ENCODE assay signal across 8 cellular contexts in genomic region chr15:64209680-64210334, GRCh38. TPM values are rescaled to one million over a fixed set of nuclear protein-coding genes. Genes with fewer than 3 reads are reported as not detected.
A peak's percentile ranks its signal among the peaks of the same experiment; 100 is the strongest.
DNase-seq lines count a peak whose midpoint lies in the region; ATAC-seq, FAIRE-seq and TF ChIP-seq lines count a peak whose summit lies in the region.

No MANE protein-coding gene starts in this region.

- in situ Hi-C loops in Panc1 (cut with HindIII; ENCODE audit: low pct_unique_long_range_greater_than_20kb, low sequenced_read_pairs), result no loop called here

- TF ChIP-seq CTCF in D721Med (IDR thresholded peaks at IDR 0.05; ENCODE audit: insufficient read depth, missing control alignments) (peak; percentile 49), HL-60 (IDR thresholded peaks at IDR 0.05; ENCODE audit: insufficient read depth, low read length) (no peak), Panc1 (IDR thresholded peaks at IDR 0.05) (peak; percentile 62; the same call in 1 of the 2 replicates), fibroblast of lung (conservative IDR thresholded peaks at IDR 0.05 in 1 of 2, IDR thresholded peaks at IDR 0.05 in 1 of 2; ENCODE audit: low read depth in 1 of 2, low read length in 2 of 2) (peak; percentile 35 to 45), lower leg skin (IDR thresholded peaks at IDR 0.05) (no peak), ovary (IDR thresholded peaks at IDR 0.05) (peak in 1 of 3 donors; percentile 42)

- H3K9ac ChIP-seq in fibroblast of lung (ENCODE audit: insufficient read depth, low read length), result no peak overlapping the region

- H3K9me3 ChIP-seq in Panc1 (ENCODE audit: control insufficient read depth, insufficient read depth, low read depth, low read length) (no peaks in the 10 kb centered on the region), fibroblast of lung (ENCODE audit: control insufficient read depth, insufficient read depth, low read depth, low read length) (no peaks in the 10 kb centered on the region), ovary (no peaks in the 10 kb centered on the region)

- POLR2A ChIA-PET in Panc1 (lab: Charles Lee), result interaction anchor here (0.6 to 0.7 kb wide), 2 partner anchors 13 to 15 kb away, joined by 3 to 7 read pairs; no protein-coding TSS in a partner anchor

- WGBS in lower leg skin, 2 donors, result 54 to 57% methylated on average over 3 of the region's 3 CpGs
- WGBS in ovary, 3 donors, result 28 to 33% (median 31%) methylated on average over 3 of the region's 3 CpGs

- FAIRE-seq in D721Med (lab: Jason Lieb, UNC), result peak; percentile 46

- no peak for DNase-seq in D721Med (ENCODE audit: insufficient read length, low spot score)
- DNase-seq in HL-60 (ENCODE audit: low read depth in 1 of 2, low spot score in 1 of 2), result peak; percentile 5 to 7
- peak; percentile 20 for DNase-seq in Panc1 (ENCODE audit: low read depth, low spot score)
- peak; percentile 42 to 74 for DNase-seq in fibroblast of lung (ENCODE audit: low read depth in 2 of 2)
- DNase-seq in superior temporal gyrus (ENCODE audit: extremely low spot score), result peak; percentile 44
- no peak for DNase-seq in lower leg skin (ENCODE audit: low spot score in 2 of 2)
- DNase-seq in posterior cingulate gyrus, result no peak
- no peak for DNase-seq in ovary

- no peak for TF ChIP-seq EP300 in ovary (IDR thresholded peaks at IDR 0.05)

- H3K36me3 ChIP-seq in Panc1 (ENCODE audit: control insufficient read depth, insufficient read depth, low read length), result peaks cover 3% of the 10 kb centered on the region; the same call in 1 of the 2 replicates
- peaks cover 2% of the 10 kb centered on the region for H3K36me3 ChIP-seq in fibroblast of lung (ENCODE audit: control insufficient read depth, insufficient read depth, low read length)
- no peaks in the 10 kb centered on the region for H3K36me3 ChIP-seq in ovary

- no peak overlapping the region for H2AFZ ChIP-seq in fibroblast of lung (ENCODE audit: low read length)

- ATAC-seq in Panc1, result 0 out of 2 replicates have a peak, but pooled peaks have one; percentile 34

- no TSS peak for BruUV-seq in Panc1 (replicated peaks; lab: Mats Ljungman, UMichigan)

- H3K4me2 ChIP-seq in fibroblast of lung (ENCODE audit: extremely low read depth, insufficient read depth, low read length), result no peak overlapping the region

- no peaks in the 10 kb centered on the region for H4K20me1 ChIP-seq in fibroblast of lung (ENCODE audit: control insufficient read depth, extremely low read depth, insufficient read depth, low read length)

- H3K4me3 ChIP-seq in HL-60 (replicated peaks; ENCODE audit: insufficient read depth, low read length) (no peak overlapping the region), Panc1 (ENCODE audit: low read depth in 2 of 2, low read length in 2 of 2) (no peak overlapping the region), fibroblast of lung (replicated peaks in 1 of 4; ENCODE audit: control extremely low read depth in 1 of 4, insufficient read depth in 1 of 4, low read depth in 3 of 4, low read length in 4 of 4) (no peak overlapping the region), lower leg skin (ENCODE audit: low read depth, poor library complexity, severe bottlenecking) (no peak overlapping the region), ovary (no peak overlapping the region)

- no peak for TF ChIP-seq POLR2A in lower leg skin (IDR thresholded peaks at IDR 0.05)
- TF ChIP-seq POLR2A in ovary (IDR thresholded peaks at IDR 0.05), result no peak

- H3K27me3 ChIP-seq in HL-60 (ENCODE audit: insufficient read depth, poor library complexity, severe bottlenecking) (no peaks in the 10 kb centered on the region), Panc1 (ENCODE audit: control insufficient read depth, insufficient read depth, low read length) (no peaks in the 10 kb centered on the region), fibroblast of lung (ENCODE audit: control insufficient read depth, insufficient read depth, low read length) (no peaks in the 10 kb centered on the region), ovary (no peaks in the 10 kb centered on the region)

- intact Hi-C loops in Panc1 (cut with micrococcal nuclease; ENCODE audit: unreplicated experiment) (loop anchor here (5.0 kb wide), 1 partner anchor 147 kb away; the partner anchor contains the start of gene CSNK1G1), lower leg skin (cut with DNase I; ENCODE audit: low total_unique reads) (no loop called here), posterior cingulate gyrus (cut with DNase I) (no loop called here), ovary (cut with DNase I) (loop anchor here in 2 of 4 donors (5.0 to 10.0 kb wide), 2 partner anchors 145 to 517 kb away; partner anchors contain the start of gene CSNK1G1 (in 1 of the 2))

- no peaks in the 10 kb centered on the region for H3K79me2 ChIP-seq in fibroblast of lung (ENCODE audit: control insufficient read depth, insufficient read depth, low read length)

- H3K4me1 ChIP-seq in Panc1 (ENCODE audit: control insufficient read depth, insufficient read depth, low read length), result no peaks in the 10 kb centered on the region
- H3K4me1 ChIP-seq in fibroblast of lung (ENCODE audit: control insufficient read depth, extremely low read depth, insufficient read depth, low read length), result no peaks in the 10 kb centered on the region
- no peaks in the 10 kb centered on the region for H3K4me1 ChIP-seq in ovary (ENCODE audit: insufficient read depth)

- CTCF ChIA-PET in Panc1 (lab: Charles Lee), result interaction anchor here (1.2 kb wide), 1 partner anchor 138 kb away, joined by 3 read pairs; no protein-coding TSS in a partner anchor

- H3K27ac ChIP-seq in HL-60 (replicated peaks) (no peak overlapping the region), Panc1 (ENCODE audit: low read length) (no peak overlapping the region), fibroblast of lung (ENCODE audit: insufficient read depth, low read length) (no peak overlapping the region), ovary (no peak overlapping the region)

RNA-seq across cellular contexts. Expression of gene PPIB, which starts 47.0 kb away (rescaled TPM):
- total RNA-seq in Panc1 (2021; ENCODE audit: unreplicated experiment) (407 TPM), fibroblast of lung (639 and 776 TPM in 2 replicates), lower leg skin (100 to 1,000 TPM; 149 to 195 (median 164) TPM), ovary (100 to 1,000 TPM; 201 to 589 (median 367) TPM)
- polyA plus RNA-seq in Panc1 (2012; ENCODE audit: insufficient read length), result 702 TPM
- polyA plus RNA-seq in fibroblast of lung (1,174 and 1,227 TPM in 2 replicates), ovary (100 to 1,000 TPM; 434 to 514 TPM)
- 1,013 and 1,052 TPM in 2 replicates for polyA plus RNA-seq in fibroblast of lung (2012)
- 484 and 584 TPM in 2 replicates for polyA minus RNA-seq in fibroblast of lung (ENCODE audit: low replicate concordance)

RNA-seq across cellular contexts. Expression of gene SNX22, which starts 58.3 kb away (rescaled TPM):
- total RNA-seq in Panc1 (2021; ENCODE audit: unreplicated experiment) (2.3 TPM), fibroblast of lung (0.17 and 0.26 TPM in 2 replicates), lower leg skin (1 to 10 TPM in 1 of 4 donors, under 1 TPM in 2, not detected in 1; 0.12 to 1.6 (median 0.39) TPM), ovary (1 to 10 TPM in 1 of 7 donors, under 1 TPM in 5, not detected in 1; 0.15 to 2.3 (median 0.28) TPM)
- 2.8 TPM for polyA plus RNA-seq in Panc1 (2012; ENCODE audit: insufficient read length)
- polyA plus RNA-seq in fibroblast of lung (0.07 TPM in 1 of 2 replicates, not detected in the other), ovary (under 1 TPM; 0.07 to 0.81 TPM)
- polyA plus RNA-seq in fibroblast of lung (2012), result 0.69 and 0.82 TPM in 2 replicates
- polyA minus RNA-seq in fibroblast of lung (ENCODE audit: low replicate concordance), result 0.12 TPM in 1 of 2 replicates, not detected in the other

Comparison
In these comparisons a context has a peak if more than half of its experiments do, and no peak if none do; other contexts are left out.
1. DNase-seq: peak in HL-60 (2 of 2), Panc1 (single experiment), fibroblast of lung (2 of 2) and superior temporal gyrus (single experiment); none in D721Med (single experiment), lower leg skin (0 of 2), posterior cingulate gyrus (0 of 10) and ovary (0 of 5).
2. CTCF ChIP-seq: peak in D721Med (single experiment), Panc1 (single experiment) and fibroblast of lung (2 of 2); none in HL-60 (single experiment) and lower leg skin (0 of 3).